ENCODE assay signal across 16 cellular contexts in the genomic region with DNA sequence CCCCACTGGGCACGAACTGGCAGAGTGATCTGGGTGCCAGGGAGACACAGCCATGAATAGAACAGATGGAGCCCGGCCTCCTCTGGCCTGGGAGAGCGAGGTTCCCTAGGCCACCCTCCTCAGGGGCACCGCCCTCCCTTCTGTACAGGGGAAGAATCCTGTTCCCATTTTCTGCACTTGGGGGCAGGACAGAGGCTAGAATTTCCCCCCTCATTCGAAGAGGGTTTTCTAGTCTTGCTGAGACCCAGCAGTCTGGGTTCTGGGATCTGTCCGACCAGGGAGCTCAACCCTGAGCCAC. TPM values are rescaled to one million over a fixed set of nuclear protein-coding genes. Genes with fewer than 3 reads are reported as not detected.
A peak's percentile ranks its signal among the peaks of the same experiment; 100 is the strongest.
DNase-seq lines count a peak whose midpoint lies in the region; ATAC-seq and TF ChIP-seq lines count a peak whose summit lies in the region.
"Had no signal": no experiment of that assay in that cellular context is flagged by ENCODE, and none has a peak within 500 bp of the region (broad histone marks: within the 10 kb centered on the region; RNA-seq: fewer than 3 reads in every experiment).

No MANE protein-coding gene starts in this region.

- no peaks in the 10 kb centered on the region for H3K27me3 Mint-ChIP-seq in endodermal cell (ENCODE audit: insufficient read depth)

- no peak overlapping the region for H2AFZ ChIP-seq in Loucy (ENCODE audit: low read length)
- H2AFZ ChIP-seq in neuronal stem cell (ENCODE audit: low read length) = no peak overlapping the region
- H2AFZ ChIP-seq: GM23248 had no signal

- no peak overlapping the region for H3K27ac ChIP-seq in neuronal stem cell (replicated peaks; ENCODE audit: low read length)
- H3K27ac ChIP-seq in stomach smooth muscle (ENCODE audit: low read length) = peak overlapping the region; percentile 11
- H3K27ac ChIP-seq in endodermal cell (ENCODE audit: low read depth, low read length) = no peak overlapping the region
- H3K27ac ChIP-seq: A549, GM23248, HL-60 had no signal

- H3K4ac ChIP-seq in neuronal stem cell (ENCODE audit: low read length) = no peak overlapping the region

- H3K4me2 ChIP-seq in Loucy (ENCODE audit: low read depth, low read length, poor library complexity, severe bottlenecking) (no peak overlapping the region), neuronal stem cell (ENCODE audit: insufficient read depth, low read length, poor library complexity, severe bottlenecking) (no peak overlapping the region)
- H3K4me2 ChIP-seq: A549 had no signal

- no peak overlapping the region for H3K23ac ChIP-seq in neuronal stem cell (ENCODE audit: low read depth, low read length, poor library complexity)

- no peaks in the 10 kb centered on the region for H3K9me2 ChIP-seq in Loucy (replicated peaks; ENCODE audit: low read depth, low read length)

- H4K20me1 ChIP-seq in Loucy (ENCODE audit: insufficient read depth, low read length, poor library complexity, severe bottlenecking) = no peaks in the 10 kb centered on the region

- no peak overlapping the region for H2BK15ac ChIP-seq in neuronal stem cell (ENCODE audit: low read length)

- no peak for TF ChIP-seq CTCF in Loucy (conservative IDR thresholded peaks at IDR 0.05; ENCODE audit: low read length)
- TF ChIP-seq CTCF in endodermal cell (conservative IDR thresholded peaks at IDR 0.05) = no peak

- H4K8ac ChIP-seq in neuronal stem cell (ENCODE audit: low read depth, low read length) = no peak overlapping the region

- H3K18ac ChIP-seq in neuronal stem cell (ENCODE audit: low read length) = peak overlapping the region; percentile 13

- H3K9me3 ChIP-seq in Loucy (ENCODE audit: insufficient read depth, low read depth, low read length) (no peaks in the 10 kb centered on the region), neuronal stem cell (replicated peaks in 1 of 2; ENCODE audit: control insufficient read depth in 2 of 2, insufficient read depth in 1 of 2, low read depth in 1 of 2, low read length in 2 of 2) (no peaks in the 10 kb centered on the region), stomach smooth muscle (ENCODE audit: control insufficient read depth in 2 of 2, low read length in 2 of 2) (no peaks in the 10 kb centered on the region), endodermal cell (ENCODE audit: control insufficient read depth, low read length) (no peaks in the 10 kb centered on the region)
- H3K9me3 ChIP-seq: A549 had no signal

- peaks cover 25% of the 10 kb centered on the region for H3K36me3 Mint-ChIP-seq in endodermal cell (ENCODE audit: low read depth)
- H3K36me3 Mint-ChIP-seq: CD14-positive monocyte; CD8-positive, alpha-beta T cell had no signal

- H4K91ac ChIP-seq in neuronal stem cell (ENCODE audit: low read depth, low read length, poor library complexity) = no peak overlapping the region

- no peak overlapping the region for H2BK12ac ChIP-seq in neuronal stem cell (ENCODE audit: low read length)

- no peak overlapping the region for H2AK5ac ChIP-seq in neuronal stem cell (ENCODE audit: low read depth, low read length)

- H3K36me3 ChIP-seq in Loucy (ENCODE audit: insufficient read depth, low read length) = no peaks in the 10 kb centered on the region
- no peaks in the 10 kb centered on the region for H3K36me3 ChIP-seq in neuronal stem cell (replicated peaks in 1 of 2; ENCODE audit: control insufficient read depth in 2 of 2, insufficient read depth in 2 of 2, low read length in 2 of 2)
- H3K36me3 ChIP-seq in stomach smooth muscle (ENCODE audit: control insufficient read depth in 2 of 2, insufficient read depth in 2 of 2, low read length in 2 of 2) = peaks cover 14 to 20% of the 10 kb centered on the region in 2 donors
- no peaks in the 10 kb centered on the region for H3K36me3 ChIP-seq in endodermal cell (ENCODE audit: control insufficient read depth, insufficient read depth, low read length)

- H2BK120ac ChIP-seq in neuronal stem cell (ENCODE audit: low read depth, low read length) = no peak overlapping the region

- H3K4me1 ChIP-seq in Loucy (ENCODE audit: insufficient read depth, low read length, poor library complexity, severe bottlenecking) (peaks cover 50% of the 10 kb centered on the region), neuronal stem cell (ENCODE audit: control insufficient read depth in 2 of 2, insufficient read depth in 1 of 2, low read depth in 1 of 2, low read length in 2 of 2) (peaks cover 0 to 7% of the 10 kb centered on the region in 2 donors), stomach smooth muscle (ENCODE audit: control insufficient read depth, insufficient read depth, low read length) (peaks cover 48% of the 10 kb centered on the region), endodermal cell (ENCODE audit: control insufficient read depth, insufficient read depth, low read length) (no peaks in the 10 kb centered on the region)

- H3K9ac ChIP-seq in Loucy (ENCODE audit: low read depth, low read length, poor library complexity, severe bottlenecking) (peak overlapping the region; percentile 48), neuronal stem cell (ENCODE audit: low read depth, low read length, poor library complexity) (no peak overlapping the region), stomach smooth muscle (ENCODE audit: low read length in 2 of 2) (no peak overlapping the region), endodermal cell (ENCODE audit: extremely low read depth, low read length, poor library complexity, severe bottlenecking) (no peak overlapping the region)
- H3K9ac ChIP-seq: GM23248 had no signal

- H3K9me3 Mint-ChIP-seq in endodermal cell = no peaks in the 10 kb centered on the region
- H3K9me3 Mint-ChIP-seq: CD14-positive monocyte; CD8-positive, alpha-beta T cell had no signal

- H3K27me3 ChIP-seq in Loucy (ENCODE audit: insufficient read depth, low read length, poor library complexity, severe bottlenecking) (no peaks in the 10 kb centered on the region), neuronal stem cell (ENCODE audit: control insufficient read depth in 3 of 3, insufficient read depth in 3 of 3, low read depth in 1 of 3, low read length in 3 of 3) (peaks cover 0 to 4% (median 0%) of the 10 kb centered on the region in 3 experiments), stomach smooth muscle (ENCODE audit: control insufficient read depth in 1 of 2, insufficient read depth in 2 of 2, low read length in 2 of 2) (no peaks in the 10 kb centered on the region), endodermal cell (ENCODE audit: control insufficient read depth, insufficient read depth, low read length, poor library complexity, severe bottlenecking) (no peaks in the 10 kb centered on the region)

- no peaks in the 10 kb centered on the region for H3K79me2 ChIP-seq in Loucy (ENCODE audit: insufficient read depth, low read length)

- ATAC-seq in HG02623 (IDR thresholded peaks at IDR 0.05; ENCODE audit: unreplicated experiment) = no peak
- ATAC-seq: A549; CD8-positive, alpha-beta T cell; HCT116 had no signal

- WGBS in neuronal stem cell (ENCODE audit: extremely low coverage in 2 of 2, insufficient read length in 2 of 2, insufficient replicate concordance in 1 of 2), 2 donors = no CpG with 5 or more reads among the region's 6 CpGs
- 84 to 93% methylated on average over 5 to 6 of the region's 6 CpGs for WGBS in endodermal cell (ENCODE audit: insufficient coverage in 1 of 2, insufficient read length in 1 of 2), 2 experiments

- H3K4me1 Mint-ChIP-seq in endodermal cell = no peaks in the 10 kb centered on the region
- H3K4me1 Mint-ChIP-seq: CD14-positive monocyte had no signal

- H3K4me3 ChIP-seq in Loucy (ENCODE audit: low read length, poor library complexity, severe bottlenecking) (no peak overlapping the region), neuronal stem cell (ENCODE audit: low read length in 2 of 2) (no peak overlapping the region), stomach smooth muscle (ENCODE audit: low read length in 2 of 2) (no peak overlapping the region), endodermal cell (ENCODE audit: low read length) (no peak overlapping the region)
- H3K4me3 ChIP-seq: A549, GM23248 had no signal

- H3K4me3 Mint-ChIP-seq in endodermal cell = no peak overlapping the region
- H3K4me3 Mint-ChIP-seq: CD14-positive monocyte; CD8-positive, alpha-beta T cell had no signal

- H3K27ac Mint-ChIP-seq in endodermal cell = no peak overlapping the region
- H3K27ac Mint-ChIP-seq: CD8-positive, alpha-beta T cell had no signal

- peak overlapping the region; percentile 71 for H3K14ac ChIP-seq in neuronal stem cell (ENCODE audit: low read length)

- H2BK5ac ChIP-seq in neuronal stem cell (ENCODE audit: low read length) = no peak overlapping the region

- H3K79me1 ChIP-seq in neuronal stem cell (ENCODE audit: low read depth, low read length) = peaks cover 5% of the 10 kb centered on the region

- DNase-seq in NCI-H69 (lab: John Stamatoyannopoulos, UW) = peak; percentile 73
- no peak for DNase-seq in neuronal stem cell (ENCODE audit: low spot score)
- no peak for DNase-seq in endodermal cell
- DNase-seq: CD8-positive, alpha-beta T cell; COR-L47; DMS153; DMS79 treated with DMSO at 0.1 percent for 48 hours; EL; GM23248 had no signal

- H3F3A ChIP-seq in Loucy (ENCODE audit: low read depth) = no peaks in the 10 kb centered on the region; the same call in 1 of the 2 replicates

RNA-seq across cellular contexts. Expression of a gene that starts 52.7 kb away (rescaled TPM):
- polyA plus RNA-seq in neuronal stem cell (2013, experiment 1 of 2) = 10.1 TPM
- polyA plus RNA-seq in neuronal stem cell (2013, experiment 2 of 2) = 10.2 TPM
- total RNA-seq in endodermal cell = 10 to 100 TPM; 65.3 to 76.6 TPM
- 47.5 TPM for polyA plus RNA-seq in endodermal cell (2013, experiment 1 of 2)
- 53.7 TPM for polyA plus RNA-seq in endodermal cell (2013, experiment 2 of 2)
- polyA plus RNA-seq: CD14-positive monocyte had no signal
